8 cellular contexts compared by ENCODE assay signal in the genomic region with DNA sequence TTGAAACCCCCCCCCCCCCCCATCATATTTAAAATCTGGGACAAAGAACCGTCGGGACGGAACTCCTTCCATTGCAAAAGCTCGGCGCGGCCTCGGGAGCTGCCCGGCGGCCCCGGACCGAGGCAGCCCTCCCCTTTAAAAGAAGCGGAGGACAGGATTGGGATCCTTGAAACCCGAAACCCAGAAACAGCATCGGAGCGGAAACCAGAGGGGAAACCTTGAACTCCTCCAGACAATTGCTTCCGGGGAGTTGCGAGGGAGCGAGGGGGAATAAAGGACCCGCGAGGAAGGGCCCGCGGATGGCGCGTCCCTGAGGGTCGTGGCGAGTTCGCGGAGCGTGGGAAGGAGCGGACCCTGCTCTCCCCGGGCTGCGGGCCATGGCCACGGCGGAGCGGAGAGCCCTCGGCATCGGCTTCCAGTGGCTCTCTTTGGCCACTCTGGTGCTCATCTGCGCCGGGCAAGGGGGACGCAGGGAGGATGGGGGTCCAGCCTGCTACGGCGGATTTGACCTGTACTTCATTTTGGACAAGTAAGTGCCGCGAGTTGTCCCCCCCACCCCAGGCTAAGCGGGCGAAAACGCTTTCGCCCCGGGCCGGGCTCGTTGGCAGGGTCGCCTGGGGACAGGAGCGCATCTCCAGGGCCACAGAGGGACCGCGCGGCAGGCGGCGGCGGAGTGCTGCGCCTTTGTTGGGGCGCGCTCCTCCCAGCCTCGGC. TPM values are rescaled to one million over a fixed set of nuclear protein-coding genes. Genes with fewer than 3 reads are reported as not detected.
A peak's percentile ranks its signal among the peaks of the same experiment; 100 is the strongest.
DNase-seq lines count a peak whose midpoint lies in the region; ATAC-seq and TF ChIP-seq lines count a peak whose summit lies in the region.

A gene (plus strand): TSS at position 57 of the 714 bp plus-strand sequence. CDS start 321 bp downstream, at position 378.

- H3K4me1 Mint-ChIP-seq in Calu3 (ENCODE audit: low read depth, unreplicated experiment): peaks cover 10% of the 10 kb centered on the region
- peaks cover 27% of the 10 kb centered on the region for H3K4me1 Mint-ChIP-seq in stimulated activated memory B cell treated with anti-CD40 and anti-IgM and Interleukin-4, amounts not matched to agents 10 μg/mL and 1 μg/mL and 100 μg/mL, for 72 hours

- peak within 1 kb of the TSS; percentile 83 for H3K9ac ChIP-seq in SK-N-MC (ENCODE audit: insufficient read length)

- CTCF ChIA-PET in Calu3 (lab: Charles Lee): interaction anchor here (0.9 kb wide), 1 partner anchor 293 kb away, joined by 5 read pairs; no protein-coding TSS in a partner anchor

- no peaks in the 10 kb centered on the region for H3K27me3 ChIP-seq in layer of hippocampus (ENCODE audit: control insufficient read depth, insufficient read depth, low read length)

- no peaks in the 10 kb centered on the region for H3K36me3 ChIP-seq in SK-N-MC (ENCODE audit: insufficient read depth, low read length)

- H3K27me3 Mint-ChIP-seq in Calu3 (ENCODE audit: unreplicated experiment): peaks cover 90% of the 10 kb centered on the region
- peaks cover 58% of the 10 kb centered on the region for H3K27me3 Mint-ChIP-seq in stimulated activated memory B cell treated with anti-CD40 and anti-IgM and Interleukin-4, amounts not matched to agents 10 μg/mL and 1 μg/mL and 100 μg/mL, for 72 hours

- peak; percentile 52 for ATAC-seq in stimulated activated memory B cell treated with anti-CD40 and anti-IgM and Interleukin-4, amounts not matched to agents 10 μg/mL and 1 μg/mL and 100 μg/mL, for 72 hours
- ATAC-seq in HG02938 (IDR thresholded peaks at IDR 0.05; ENCODE audit: unreplicated experiment): no peak

- DNase-seq in Calu3 (peak; percentile 9), SK-N-MC (ENCODE audit: low read depth, low spot score) (no peak), coronary artery (ENCODE audit: low spot score) (peak; percentile 88), NAMALWA (ENCODE audit: low spot score) (no peak)
- peak; percentile 35 for DNase-seq in Jurkat, Clone E6-1 (ENCODE audit: low read depth, low spot score)

- H3K27ac Mint-ChIP-seq in Calu3 (ENCODE audit: unreplicated experiment): no peak within 1 kb of the TSS
- H3K27ac Mint-ChIP-seq in stimulated activated memory B cell treated with anti-CD40 and anti-IgM and Interleukin-4, amounts not matched to agents 10 μg/mL and 1 μg/mL and 100 μg/mL, for 72 hours: no peak within 1 kb of the TSS

- intact Hi-C loops in Calu3 (cut with micrococcal nuclease; ENCODE audit: unreplicated experiment): no loop called here

- H3K4me3 ChIP-seq in Jurkat, Clone E6-1 (ENCODE audit: low read length): peak within 1 kb of the TSS; percentile 83
- peak within 1 kb of the TSS; percentile 94 for H3K4me3 ChIP-seq in SK-N-MC
- H3K4me3 ChIP-seq in coronary artery: peak within 1 kb of the TSS; percentile 95

- no peaks in the 10 kb centered on the region for H3K9me3 ChIP-seq in SK-N-MC (ENCODE audit: low read depth, low read length)

- H3K27ac ChIP-seq in SK-N-MC (no peak within 1 kb of the TSS; the same call in 1 of the 2 replicates), coronary artery (peak within 1 kb of the TSS; percentile 77 to 96), layer of hippocampus (ENCODE audit: low read depth, low read length) (peak within 1 kb of the TSS; percentile 53)

- peak within 1 kb of the TSS; percentile 69 for H3K4me3 Mint-ChIP-seq in Calu3 (ENCODE audit: low read depth, unreplicated experiment)
- peak within 1 kb of the TSS; percentile 74 for H3K4me3 Mint-ChIP-seq in stimulated activated memory B cell treated with anti-CD40 and anti-IgM and Interleukin-4, amounts not matched to agents 10 μg/mL and 1 μg/mL and 100 μg/mL, for 72 hours

- peaks cover 11% of the 10 kb centered on the region for H3K36me3 Mint-ChIP-seq in Calu3 (ENCODE audit: insufficient read depth, unreplicated experiment)
- H3K36me3 Mint-ChIP-seq in stimulated activated memory B cell treated with anti-CD40 and anti-IgM and Interleukin-4, amounts not matched to agents 10 μg/mL and 1 μg/mL and 100 μg/mL, for 72 hours: no peaks in the 10 kb centered on the region

- BruUV-seq in Calu3 (replicated peaks; lab: Mats Ljungman, UMichigan): no TSS peak

- TF ChIP-seq CTCF in Calu3 (IDR thresholded peaks at IDR 0.05; ENCODE audit: unreplicated experiment): no peak
- peak; percentile 14 for TF ChIP-seq CTCF in coronary artery (IDR thresholded peaks at IDR 0.05)

- H3K9me3 Mint-ChIP-seq in Calu3 (ENCODE audit: low read depth, unreplicated experiment): no peaks in the 10 kb centered on the region
- H3K9me3 Mint-ChIP-seq in stimulated activated memory B cell treated with anti-CD40 and anti-IgM and Interleukin-4, amounts not matched to agents 10 μg/mL and 1 μg/mL and 100 μg/mL, for 72 hours: no peaks in the 10 kb centered on the region

RNA-seq across cellular contexts. Expression of the gene that starts here (rescaled TPM):
- total RNA-seq in Calu3 (2022): 0.66 and 0.86 TPM in 2 replicates
- polyA plus RNA-seq in Jurkat, Clone E6-1 (2012; ENCODE audit: insufficient read depth, insufficient read length): 5.5 TPM

Comparison
In these comparisons a context has a peak if more than half of its experiments do, and no peak if none do; other contexts are left out.
1. Peak in DNase-seq in Calu3; RNA of the gene not detected or under 1 TPM.
2. DNase-seq: peak in Jurkat, Clone E6-1 (single experiment) and coronary artery (single experiment); none in SK-N-MC (single experiment) and NAMALWA (single experiment).
3. Peak in every context shown above with its lines, with median percentiles within 50 percentile points of each other: H3K4me3 ChIP-seq.